8 cellular contexts compared by ENCODE assay signal in genomic region chr18:74291771-74292540, GRCh38. TPM values are rescaled to one million over a fixed set of nuclear protein-coding genes. Genes with fewer than 3 reads are reported as not detected.
A peak's percentile ranks its signal among the peaks of the same experiment; 100 is the strongest.
DNase-seq lines count a peak whose midpoint lies in the region; ATAC-seq and TF ChIP-seq lines count a peak whose summit lies in the region.

CYB5A (minus strand) TSS chr18:74291963; CDS start chr18:74291875, 88 bp downstream.

- 0 to 1% methylated on average over 68 of the region's 68 CpGs for WGBS in heart right ventricle, 2 donors

- DNase-seq in NCI-H1105 (lab: John Stamatoyannopoulos, UW), result peak; percentile 98
- peak; percentile 95 to 97 (median 97) for DNase-seq in T-helper 1 cell
- peak; percentile 93 for DNase-seq in amniotic epithelial cell (ENCODE audit: low read depth)
- DNase-seq in heart right ventricle, result peak; percentile 99
- peak; percentile 99 for DNase-seq in posterior vena cava (ENCODE audit: low spot score)
- DNase-seq in upper lobe of right lung, result peak; percentile 99

- no peak for TF ChIP-seq CTCF in heart right ventricle (IDR thresholded peaks at IDR 0.05)
- no peak for TF ChIP-seq CTCF in upper lobe of right lung (IDR thresholded peaks at IDR 0.05)

- peak within 1 kb of the TSS; percentile 92 for H3K4me3 ChIP-seq in GM08714 (ENCODE audit: low read length)
- peak within 1 kb of the TSS; percentile 59 to 100 (median 92) for H3K4me3 ChIP-seq in heart right ventricle
- H3K4me3 ChIP-seq in upper lobe of right lung, result peak within 1 kb of the TSS; percentile 89

- no peaks in the 10 kb centered on the region for H3K9me3 ChIP-seq in heart right ventricle
- no peaks in the 10 kb centered on the region for H3K9me3 ChIP-seq in upper lobe of right lung

- intact Hi-C loops in heart right ventricle (cut with DNase I), result loop anchor here in 1 of 10 donors (2.0 kb wide), 1 partner anchor 95 kb away; no protein-coding TSS in a partner anchor
- intact Hi-C loops in posterior vena cava (cut with DNase I), result no loop called here
- intact Hi-C loops in upper lobe of right lung (cut with DNase I), result no loop called here

- no peaks in the 10 kb centered on the region for H3K27me3 ChIP-seq in heart right ventricle
- H3K27me3 ChIP-seq in upper lobe of right lung, result no peaks in the 10 kb centered on the region

- no peaks in the 10 kb centered on the region for H3K36me3 ChIP-seq in heart right ventricle
- H3K36me3 ChIP-seq in upper lobe of right lung, result no peaks in the 10 kb centered on the region

- H3K27ac ChIP-seq in heart right ventricle, result peak within 1 kb of the TSS in 9 of 10 donors; percentile 51 to 89 (median 76)
- H3K27ac ChIP-seq in upper lobe of right lung, result peak within 1 kb of the TSS; percentile 85

- peak; percentile 99 for ATAC-seq in HG02571 (IDR thresholded peaks at IDR 0.05; ENCODE audit: unreplicated experiment)
- peak; percentile 98 to 100 (median 99) for ATAC-seq in heart right ventricle
- peak; percentile 97 for ATAC-seq in upper lobe of right lung

- H3K4me1 ChIP-seq in heart right ventricle (peaks cover 3 to 39% (median 28%) of the 10 kb centered on the region in 9 donors), upper lobe of right lung (peaks cover 25% of the 10 kb centered on the region)

RNA-seq across cellular contexts. Expression of gene CYB5A, which starts in this region (rescaled TPM):
- total RNA-seq in heart right ventricle, result 100 to 1,000 TPM in 2 of 10 donors, 10 to 100 TPM in 8; 61.0 to 121 (median 78.0) TPM
- 10 to 100 TPM; 40.4 to 47.5 TPM for polyA plus RNA-seq in heart right ventricle
- 10 to 100 TPM; 39.8 to 46.7 TPM for total RNA-seq in posterior vena cava
- total RNA-seq in upper lobe of right lung, result 399 TPM

Comparison
In these comparisons a context has a peak if more than half of its experiments do, and no peak if none do; other contexts are left out.
1. Peak in every context shown above with its lines: DNase-seq, ATAC-seq, H3K4me3 ChIP-seq and H3K27ac ChIP-seq.